In the genomic region with DNA sequence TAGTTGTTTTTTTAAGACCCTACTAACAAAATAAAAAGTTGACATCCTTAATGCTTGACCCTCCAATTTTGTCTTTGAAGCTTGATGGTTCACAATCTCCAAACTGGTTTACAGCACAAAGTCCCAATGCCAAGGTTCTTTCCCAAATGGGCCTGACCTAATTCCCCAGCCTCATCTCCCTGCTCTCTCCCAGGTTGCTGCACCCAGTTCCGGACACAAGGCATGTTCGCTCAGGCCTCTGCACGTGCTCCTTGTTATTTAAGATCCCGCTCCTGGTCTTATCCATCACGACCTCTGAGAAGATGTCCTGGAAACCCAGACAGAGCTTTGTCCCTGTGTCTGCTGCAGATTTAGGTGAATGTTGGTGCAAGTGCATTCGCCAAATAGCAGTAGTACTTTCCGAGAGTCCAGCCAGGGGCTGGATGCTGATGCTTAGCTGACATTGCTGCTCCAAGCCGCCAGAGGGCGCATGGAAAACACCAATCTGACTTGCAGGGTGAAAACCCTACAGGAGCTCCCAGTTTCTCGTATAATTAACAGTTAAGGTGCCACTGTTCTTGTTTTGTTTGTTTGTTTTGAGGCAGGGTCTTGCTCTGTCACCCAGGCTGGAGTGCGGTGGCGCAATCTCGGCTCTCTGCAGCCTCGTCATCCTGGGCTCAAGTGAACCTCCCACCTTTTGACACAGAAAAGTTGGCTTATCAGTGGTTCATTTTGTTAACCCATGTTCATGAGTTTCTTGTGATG, we compare ENCODE assay signal across 8 cellular contexts. TPM values are rescaled to one million over a fixed set of nuclear protein-coding genes. Genes with fewer than 3 reads are reported as not detected.
DNase-seq lines count a peak whose midpoint lies in the region; ATAC-seq and TF ChIP-seq lines count a peak whose summit lies in the region.

No MANE protein-coding gene starts in this region.

- intact Hi-C loops in CD14-positive monocyte (cut with micrococcal nuclease): loop anchor here (1.0 to 5.0 kb wide), 3 partner anchors 60 to 75 kb away; no protein-coding TSS in a partner anchor
- intact Hi-C loops in activated CD4-positive, alpha-beta memory T cell treated with anti-CD3 and anti-CD28 coated beads for 36 hours (cut with micrococcal nuclease): loop anchor here (1.0 to 2.0 kb wide), 4 partner anchors 16 to 147 kb away; a partner anchor contains a TSS

- no peak overlapping the region for H3K4me3 Mint-ChIP-seq in CD14-positive monocyte
- no peak overlapping the region for H3K4me3 Mint-ChIP-seq in activated CD4-positive, alpha-beta memory T cell treated with anti-CD3 and anti-CD28 coated beads for 36 hours

- H3K9me3 Mint-ChIP-seq in CD14-positive monocyte: peaks cover 1 to 6% (median 3%) of the 10 kb centered on the region in 7 donors
- no peaks in the 10 kb centered on the region for H3K9me3 Mint-ChIP-seq in activated CD4-positive, alpha-beta memory T cell treated with anti-CD3 and anti-CD28 coated beads for 36 hours

- peak; percentile 92 for TF ChIP-seq CTCF in CD14-positive monocyte (IDR thresholded peaks at IDR 0.05)

- peak overlapping the region in 2 of 7 donors; percentile 25 to 32 for H3K27ac Mint-ChIP-seq in CD14-positive monocyte
- H3K27ac Mint-ChIP-seq in activated CD4-positive, alpha-beta memory T cell treated with anti-CD3 and anti-CD28 coated beads for 36 hours: no peak overlapping the region

- POLR2A ChIA-PET in activated CD4-positive, alpha-beta memory T cell treated with anti-CD3 and anti-CD28 coated beads for 36 hours (lab: Charles Lee): interaction anchor here (0.7 to 1.5 kb wide), 5 partner anchors 11 to 81 kb away, joined by 3 to 12 read pairs (median 3); no protein-coding TSS in a partner anchor

- CTCF ChIA-PET in activated CD4-positive, alpha-beta memory T cell treated with anti-CD3 and anti-CD28 coated beads for 36 hours (lab: Charles Lee): interaction anchor here (0.6 to 6.5 kb wide), 44 partner anchors 8 to 366 kb away, joined by 3 to 320 read pairs (median 4); a partner anchor contains a TSS

- ATAC-seq in GM19463 (IDR thresholded peaks at IDR 0.05; ENCODE audit: unreplicated experiment): no peak

- H3K4me1 Mint-ChIP-seq in CD14-positive monocyte: peaks cover 25% of the 10 kb centered on the region
- peaks cover 16% of the 10 kb centered on the region for H3K4me1 Mint-ChIP-seq in activated CD4-positive, alpha-beta memory T cell treated with anti-CD3 and anti-CD28 coated beads for 36 hours (ENCODE audit: low read depth)

- DNase-seq in CD14-positive monocyte (ENCODE audit: low spot score) (peak; percentile 79), HCEC 1CT (peak; percentile 54), NCI-H748 (lab: John Stamatoyannopoulos, UW; ENCODE audit: unreplicated experiment) (peak; percentile 76), ecto neural progenitor cell (ENCODE audit: low spot score) (peak; percentile 83), medulla oblongata (ENCODE audit: extremely low spot score) (peak; percentile 93)
- peak; percentile 87 for DNase-seq in activated CD4-positive, alpha-beta memory T cell treated with anti-CD3 and anti-CD28 coated beads for 36 hours
- DNase-seq in stimulated activated CD8-positive, alpha-beta memory T cell treated with anti-CD3 and anti-CD28 coated beads, Interleukin-15, amount 100 ng/mL, for 24 hours (ENCODE audit: low read depth): peak; percentile 50

- H3K27me3 Mint-ChIP-seq in CD14-positive monocyte (ENCODE audit: low read depth in 3 of 3): peaks cover 7 to 12% (median 8%) of the 10 kb centered on the region in 3 donors
- no peaks in the 10 kb centered on the region for H3K27me3 Mint-ChIP-seq in activated CD4-positive, alpha-beta memory T cell treated with anti-CD3 and anti-CD28 coated beads for 36 hours

- peaks cover 0 to 2% of the 10 kb centered on the region in 2 donors for H3K36me3 Mint-ChIP-seq in CD14-positive monocyte
- H3K36me3 Mint-ChIP-seq in activated CD4-positive, alpha-beta memory T cell treated with anti-CD3 and anti-CD28 coated beads for 36 hours: no peaks in the 10 kb centered on the region

RNA-seq across cellular contexts. Expression of a gene that starts 18.5 kb away (rescaled TPM):
- polyA plus RNA-seq in CD14-positive monocyte: under 1 TPM; 0.24 to 0.48 TPM
- 1 to 10 TPM; 2.3 TPM for total RNA-seq in activated CD4-positive, alpha-beta memory T cell treated with anti-CD3 and anti-CD28 coated beads for 36 hours

RNA-seq across cellular contexts. Expression of a gene that starts 32.2 kb away (rescaled TPM):
- polyA plus RNA-seq in CD14-positive monocyte: under 1 TPM in 1 of 2 donors, not detected in 1; 0.16 TPM
- total RNA-seq in activated CD4-positive, alpha-beta memory T cell treated with anti-CD3 and anti-CD28 coated beads for 36 hours: not detected

RNA-seq across cellular contexts. Expression of a gene that starts 57.6 kb away (rescaled TPM):
- 1 to 10 TPM; 1.4 to 1.7 TPM for polyA plus RNA-seq in CD14-positive monocyte
- total RNA-seq in activated CD4-positive, alpha-beta memory T cell treated with anti-CD3 and anti-CD28 coated beads for 36 hours: 10 to 100 TPM; 13.5 to 15.2 TPM
